Comparison of ENCODE assay signal across 1 cellular context in the genomic region with DNA sequence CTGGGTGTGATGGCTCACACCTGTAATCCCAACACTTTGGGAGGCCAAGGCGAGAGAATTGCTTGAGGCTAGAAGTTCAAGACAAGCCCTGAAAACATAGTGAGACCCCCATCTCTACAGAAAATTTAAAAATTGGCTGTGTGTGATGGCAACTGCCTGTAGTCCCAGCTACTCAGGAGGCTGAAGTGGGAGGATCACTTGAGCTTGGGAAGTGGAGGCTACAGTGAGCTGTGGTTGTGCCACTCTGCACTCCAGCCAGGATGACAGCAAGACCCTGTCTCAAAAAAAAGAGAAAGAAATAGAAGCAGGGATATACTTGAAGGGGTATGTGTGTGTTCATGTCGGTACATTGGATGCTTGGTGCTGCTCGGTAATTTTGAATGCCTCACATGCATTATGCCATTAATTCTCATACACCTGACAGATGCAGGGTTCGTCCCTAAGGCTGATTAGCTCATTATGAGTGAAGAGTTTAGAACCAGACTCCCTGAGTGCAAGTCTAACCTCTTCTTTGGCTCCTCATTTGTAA.
A peak's percentile ranks its signal among the peaks of the same experiment; 100 is the strongest.
TF ChIP-seq lines count a peak whose summit lies in the region.

No MANE protein-coding gene starts in this region.

TF ChIP-seq in HepG2, 621 proteins besides CTCF, POLR2A, EP300 and RAD21:
- TF ChIP-seq, protein P1, sequence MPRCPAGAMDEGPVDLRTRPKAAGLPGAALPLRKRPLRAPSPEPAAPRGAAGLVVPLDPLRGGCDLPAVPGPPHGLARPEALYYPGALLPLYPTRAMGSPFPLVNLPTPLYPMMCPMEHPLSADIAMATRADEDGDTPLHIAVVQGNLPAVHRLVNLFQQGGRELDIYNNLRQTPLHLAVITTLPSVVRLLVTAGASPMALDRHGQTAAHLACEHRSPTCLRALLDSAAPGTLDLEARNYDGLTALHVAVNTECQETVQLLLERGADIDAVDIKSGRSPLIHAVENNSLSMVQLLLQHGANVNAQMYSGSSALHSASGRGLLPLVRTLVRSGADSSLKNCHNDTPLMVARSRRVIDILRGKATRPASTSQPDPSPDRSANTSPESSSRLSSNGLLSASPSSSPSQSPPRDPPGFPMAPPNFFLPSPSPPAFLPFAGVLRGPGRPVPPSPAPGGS (CRISPR knock-in tag; IDR thresholded peaks at IDR 0.05) = no peak
- no peak for TF ChIP-seq ZNF614 (CRISPR knock-in tag; IDR thresholded peaks at IDR 0.05; ENCODE audit: borderline replicate concordance)
- TF ChIP-seq PRPF4 (IDR thresholded peaks at IDR 0.05; ENCODE audit: low read depth, low read length, poor library complexity, severe bottlenecking) = no peak
- TF ChIP-seq ZFP82 (CRISPR knock-in tag; IDR thresholded peaks at IDR 0.05; ENCODE audit: borderline replicate concordance) = no peak
- TF ChIP-seq, protein P2, sequence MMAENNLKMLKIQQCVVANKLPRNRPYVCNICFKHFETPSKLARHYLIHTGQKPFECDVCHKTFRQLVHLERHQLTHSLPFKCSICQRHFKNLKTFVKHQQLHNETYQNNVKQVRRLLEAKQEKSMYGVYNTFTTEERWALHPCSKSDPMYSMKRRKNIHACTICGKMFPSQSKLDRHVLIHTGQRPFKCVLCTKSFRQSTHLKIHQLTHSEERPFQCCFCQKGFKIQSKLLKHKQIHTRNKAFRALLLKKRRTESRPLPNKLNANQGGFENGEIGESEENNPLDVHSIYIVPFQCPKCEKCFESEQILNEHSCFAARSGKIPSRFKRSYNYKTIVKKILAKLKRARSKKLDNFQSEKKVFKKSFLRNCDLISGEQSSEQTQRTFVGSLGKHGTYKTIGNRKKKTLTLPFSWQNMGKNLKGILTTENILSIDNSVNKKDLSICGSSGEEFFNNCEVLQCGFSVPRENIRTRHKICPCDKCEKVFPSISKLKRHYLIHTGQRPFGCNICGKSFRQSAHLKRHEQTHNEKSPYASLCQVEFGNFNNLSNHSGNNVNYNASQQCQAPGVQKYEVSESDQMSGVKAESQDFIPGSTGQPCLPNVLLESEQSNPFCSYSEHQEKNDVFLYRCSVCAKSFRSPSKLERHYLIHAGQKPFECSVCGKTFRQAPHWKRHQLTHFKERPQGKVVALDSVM (CRISPR knock-in tag; IDR thresholded peaks at IDR 0.05) = peak; percentile 73
